16 cellular contexts compared by ENCODE assay signal in genomic region chr10:325282-325681, GRCh38.
DNase-seq lines count a peak whose midpoint lies in the region; ATAC-seq and TF ChIP-seq lines count a peak whose summit lies in the region.
"Had no signal": no experiment of that assay in that cellular context is flagged by ENCODE, and none has a peak within 500 bp of the region (broad histone marks: within the 10 kb centered on the region; RNA-seq: fewer than 3 reads in every experiment).

No MANE protein-coding gene starts in this region.

- H3K9me3 ChIP-seq in DOHH2 (ENCODE audit: control insufficient read depth, insufficient read depth, low read length) (no peaks in the 10 kb centered on the region), Loucy (ENCODE audit: insufficient read depth, low read depth, low read length) (no peaks in the 10 kb centered on the region)

- H3K9ac ChIP-seq in Loucy (ENCODE audit: low read depth, low read length, poor library complexity, severe bottlenecking): no peak overlapping the region

- H3K27me3 Mint-ChIP-seq in activated T-helper 17 cell treated with anti-CD3 and anti-CD28 coated beads, Interleukin-2, amount 50 U/mL, for 72 hours: peaks cover 3% of the 10 kb centered on the region
- no peaks in the 10 kb centered on the region for H3K27me3 Mint-ChIP-seq in osteocyte (ENCODE audit: unreplicated experiment)

- H3K4me3 Mint-ChIP-seq in activated T-helper 17 cell treated with anti-CD3 and anti-CD28 coated beads, Interleukin-2, amount 50 U/mL, for 72 hours: peak overlapping the region; percentile 64
- no peak overlapping the region for H3K4me3 Mint-ChIP-seq in osteocyte (ENCODE audit: unreplicated experiment)

- no peaks in the 10 kb centered on the region for H3K27me3 ChIP-seq in DOHH2 (ENCODE audit: control insufficient read depth, low read length)
- no peaks in the 10 kb centered on the region for H3K27me3 ChIP-seq in Loucy (ENCODE audit: insufficient read depth, low read length, poor library complexity, severe bottlenecking)

- H3K4me1 ChIP-seq in DOHH2 (ENCODE audit: control insufficient read depth, low read length) (peaks cover 73% of the 10 kb centered on the region), Loucy (ENCODE audit: insufficient read depth, low read length, poor library complexity, severe bottlenecking) (peaks cover 44% of the 10 kb centered on the region)

- H3K4me3 ChIP-seq in DOHH2 (ENCODE audit: low read length): peak overlapping the region; percentile 81
- no peak overlapping the region for H3K4me3 ChIP-seq in Loucy (ENCODE audit: low read length, poor library complexity, severe bottlenecking)
- H3K4me3 ChIP-seq: SK-N-MC had no signal

- H3K9me3 Mint-ChIP-seq in activated T-helper 17 cell treated with anti-CD3 and anti-CD28 coated beads, Interleukin-2, amount 50 U/mL, for 72 hours: no peaks in the 10 kb centered on the region
- no peaks in the 10 kb centered on the region for H3K9me3 Mint-ChIP-seq in osteocyte (ENCODE audit: unreplicated experiment)

- H3K27ac Mint-ChIP-seq in activated T-helper 17 cell treated with anti-CD3 and anti-CD28 coated beads, Interleukin-2, amount 50 U/mL, for 72 hours: no peak overlapping the region
- peak overlapping the region; percentile 5 for H3K27ac Mint-ChIP-seq in osteocyte (ENCODE audit: unreplicated experiment)

- H3K9me2 ChIP-seq in DOHH2 (replicated peaks; ENCODE audit: control insufficient read depth, low read length) (no peaks in the 10 kb centered on the region), Loucy (replicated peaks; ENCODE audit: low read depth, low read length) (no peaks in the 10 kb centered on the region)

- H3K36me3 Mint-ChIP-seq in activated T-helper 17 cell treated with anti-CD3 and anti-CD28 coated beads, Interleukin-2, amount 50 U/mL, for 72 hours (ENCODE audit: low read depth): no peaks in the 10 kb centered on the region
- H3K36me3 Mint-ChIP-seq in osteocyte (ENCODE audit: unreplicated experiment): peaks cover 19% of the 10 kb centered on the region

- peak overlapping the region; percentile 95 for H3K27ac ChIP-seq in DOHH2 (ENCODE audit: low read depth, low read length)
- H3K27ac ChIP-seq: SK-N-MC had no signal

- H3K4me2 ChIP-seq in DOHH2 (ENCODE audit: low read length) (peak overlapping the region; percentile 95), Loucy (ENCODE audit: low read depth, low read length, poor library complexity, severe bottlenecking) (no peak overlapping the region)

- H3K79me2 ChIP-seq in DOHH2 (ENCODE audit: control insufficient read depth, low read length) (peaks cover 28% of the 10 kb centered on the region), Loucy (ENCODE audit: insufficient read depth, low read length) (no peaks in the 10 kb centered on the region)

- DNase-seq in osteocyte (ENCODE audit: extremely low spot score, unreplicated experiment): no peak
- DNase-seq in SIG-M5 treated with dmso at 0.1 percent for 504 hours (lab: John Stamatoyannopoulos, UW; ENCODE audit: unreplicated experiment): no peak
- DNase-seq: C1 segment of cervical spinal cord, DMS79, NCI-H1417, NCI-H187 treated with DMSO at 0.1 percent for 48 hours, NCI-H2227 treated with DMSO at 0.1 percent for 48 hours, NCI-H524 treated with DMSO at 0.1 percent for 48 hours, Right ventricle myocardium superior had no signal

- peaks cover 12% of the 10 kb centered on the region for H3K4me1 Mint-ChIP-seq in activated T-helper 17 cell treated with anti-CD3 and anti-CD28 coated beads, Interleukin-2, amount 50 U/mL, for 72 hours
- peaks cover 30% of the 10 kb centered on the region for H3K4me1 Mint-ChIP-seq in osteocyte (ENCODE audit: unreplicated experiment)

- TF ChIP-seq CTCF in DOHH2 (IDR thresholded peaks at IDR 0.05; ENCODE audit: low read depth, low read length, poor library complexity, severe bottlenecking) (peak; percentile 32), Loucy (conservative IDR thresholded peaks at IDR 0.05; ENCODE audit: low read length) (0 out of 2 replicates have a peak, but pooled peaks have one; percentile 8), osteocyte (IDR thresholded peaks at IDR 0.05) (no peak)

- H3F3A ChIP-seq in DOHH2 (ENCODE audit: control insufficient read depth, insufficient read depth) (peaks cover 52% of the 10 kb centered on the region), Loucy (ENCODE audit: low read depth) (no peaks in the 10 kb centered on the region)

- ATAC-seq in activated T-helper 17 cell treated with anti-CD3 and anti-CD28 coated beads, Interleukin-2, amount 50 U/mL, for 72 hours (replicated peaks): no peak
- ATAC-seq in GM21447 (IDR thresholded peaks at IDR 0.05; ENCODE audit: unreplicated experiment) (no peak), HG03460 (IDR thresholded peaks at IDR 0.05; ENCODE audit: unreplicated experiment) (no peak)
- ATAC-seq: Panc1 had no signal

- H3K36me3 ChIP-seq in DOHH2 (ENCODE audit: control insufficient read depth, low read length): peaks cover 50% of the 10 kb centered on the region
- H3K36me3 ChIP-seq in Loucy (ENCODE audit: insufficient read depth, low read length): no peaks in the 10 kb centered on the region

- H2AFZ ChIP-seq in Loucy (ENCODE audit: low read length): no peak overlapping the region

- H4K20me1 ChIP-seq in DOHH2 (ENCODE audit: control insufficient read depth, insufficient read depth, low read depth, low read length): no peaks in the 10 kb centered on the region
- H4K20me1 ChIP-seq in Loucy (ENCODE audit: insufficient read depth, low read length, poor library complexity, severe bottlenecking): no peaks in the 10 kb centered on the region
